ENCODE assay signal across 12 cellular contexts in genomic region chr17:81417049-81417878, GRCh38. TPM values are rescaled to one million over a fixed set of nuclear protein-coding genes. Genes with fewer than 3 reads are reported as not detected.
DNase-seq lines count a peak whose midpoint lies in the region; ATAC-seq and TF ChIP-seq lines count a peak whose summit lies in the region.
"Had no signal": no experiment of that assay in that cellular context is flagged by ENCODE, and none has a peak within 500 bp of the region (broad histone marks: within the 10 kb centered on the region; RNA-seq: fewer than 3 reads in every experiment).

No MANE protein-coding gene starts in this region.

- 72 to 77% methylated on average over 37 to 38 of the region's 38 CpGs for WGBS in heart right ventricle, 2 donors

- no peak for TF ChIP-seq POLR2A in vagina (IDR thresholded peaks at IDR 0.05)

- no peak overlapping the region for H3K4me3 Mint-ChIP-seq in nephron progenitor cell
- no peak overlapping the region for H3K4me3 Mint-ChIP-seq in endothelial cell (ENCODE audit: unreplicated experiment)
- H3K4me3 Mint-ChIP-seq: stimulated activated naive CD8-positive, alpha-beta T cell treated with anti-CD3 and anti-CD28 coated beads, Interleukin-15, amount 100 ng/mL, for 72 hours; WTC11 had no signal

- H3K36me3 ChIP-seq in heart right ventricle, result no peaks in the 10 kb centered on the region
- no peaks in the 10 kb centered on the region for H3K36me3 ChIP-seq in vagina

- H3K9me3 ChIP-seq in heart right ventricle (no peaks in the 10 kb centered on the region), vagina (no peaks in the 10 kb centered on the region)

- H3K4me3 ChIP-seq in heart right ventricle (no peak overlapping the region), dorsolateral prefrontal cortex (no peak overlapping the region), vagina (no peak overlapping the region)

- H3K27ac Mint-ChIP-seq in nephron progenitor cell (peak overlapping the region; percentile 69), endothelial cell (ENCODE audit: unreplicated experiment) (no peak overlapping the region)
- H3K27ac Mint-ChIP-seq: stimulated activated naive CD8-positive, alpha-beta T cell treated with anti-CD3 and anti-CD28 coated beads, Interleukin-15, amount 100 ng/mL, for 72 hours had no signal

- H3K36me3 Mint-ChIP-seq in nephron progenitor cell (ENCODE audit: low read depth) (no peaks in the 10 kb centered on the region), endothelial cell (ENCODE audit: low read depth, unreplicated experiment) (no peaks in the 10 kb centered on the region)
- H3K36me3 Mint-ChIP-seq: WTC11 had no signal

- H3K27me3 Mint-ChIP-seq in nephron progenitor cell (ENCODE audit: low read depth, poor library complexity) (no peaks in the 10 kb centered on the region), endothelial cell (ENCODE audit: unreplicated experiment) (peaks cover 7% of the 10 kb centered on the region)

- H3K27ac ChIP-seq in heart right ventricle (peak overlapping the region in 9 of 10 donors; percentile 52 to 99 (median 87)), dorsolateral prefrontal cortex (peak overlapping the region in 41 of 59 donors; percentile 1 to 69 (median 48)), vagina (peak overlapping the region; percentile 79)

- ATAC-seq in heart right ventricle (peak in 1 of 8 donors; percentile 1), GM19395 (IDR thresholded peaks at IDR 0.05; ENCODE audit: unreplicated experiment) (no peak), HG03039 (IDR thresholded peaks at IDR 0.05; ENCODE audit: unreplicated experiment) (no peak)
- ATAC-seq: stimulated activated naive CD8-positive, alpha-beta T cell treated with anti-CD3 and anti-CD28 coated beads, Interleukin-15, amount 100 ng/mL, for 72 hours; WTC11 had no signal

- H3K9me3 Mint-ChIP-seq in nephron progenitor cell, result no peaks in the 10 kb centered on the region
- no peaks in the 10 kb centered on the region for H3K9me3 Mint-ChIP-seq in endothelial cell (ENCODE audit: unreplicated experiment)
- H3K9me3 Mint-ChIP-seq: stimulated activated naive CD8-positive, alpha-beta T cell treated with anti-CD3 and anti-CD28 coated beads, Interleukin-15, amount 100 ng/mL, for 72 hours; WTC11 had no signal

- intact Hi-C loops in heart right ventricle (cut with DNase I), result no loop called here
- intact Hi-C loops in cardiac septum (cut with DNase I), result loop anchor here (5.0 kb wide), 1 partner anchor 90 kb away; no protein-coding TSS in a partner anchor
- intact Hi-C loops in dorsolateral prefrontal cortex (cut with DNase I), result no loop called here
- intact Hi-C loops in vagina (cut with DNase I), result no loop called here

- no peak for TF ChIP-seq CTCF in heart right ventricle (IDR thresholded peaks at IDR 0.05)
- no peak for TF ChIP-seq CTCF in dorsolateral prefrontal cortex (IDR thresholded peaks at IDR 0.05 in 54 of 56, conservative IDR thresholded peaks at IDR 0.05 in 2 of 56; ENCODE audit: low read depth in 1 of 56, partially characterized antibody in 56 of 56)
- TF ChIP-seq CTCF in nephron progenitor cell (IDR thresholded peaks at IDR 0.05), result no peak
- TF ChIP-seq CTCF in vagina (IDR thresholded peaks at IDR 0.05), result no peak
- no peak for TF ChIP-seq CTCF in endothelial cell (IDR thresholded peaks at IDR 0.05; ENCODE audit: unreplicated experiment)

- DNase-seq in heart right ventricle (no peak), cardiac septum (ENCODE audit: low spot score) (no peak), dorsolateral prefrontal cortex (no peak), nephron progenitor cell (no peak), vagina (ENCODE audit: extremely low spot score in 2 of 2) (no peak), endothelial cell (ENCODE audit: low spot score) (no peak)
- DNase-seq: GDM1; NCI-H526; stimulated activated naive CD8-positive, alpha-beta T cell treated with anti-CD3 and anti-CD28 coated beads, Interleukin-15, amount 100 ng/mL, for 72 hours had no signal

- H3K4me1 Mint-ChIP-seq in nephron progenitor cell (peaks cover 52% of the 10 kb centered on the region), endothelial cell (ENCODE audit: unreplicated experiment) (no peaks in the 10 kb centered on the region)
- H3K4me1 Mint-ChIP-seq: WTC11 had no signal

- H3K27me3 ChIP-seq in heart right ventricle (no peaks in the 10 kb centered on the region), dorsolateral prefrontal cortex (no peaks in the 10 kb centered on the region), vagina (no peaks in the 10 kb centered on the region)

- H3K4me1 ChIP-seq in heart right ventricle (peaks cover 40 to 72% (median 61%) of the 10 kb centered on the region in 9 donors), vagina (peaks cover 64% of the 10 kb centered on the region)

RNA-seq across cellular contexts. Expression of gene BAHCC1, which starts 22.0 kb away (rescaled TPM):
- total RNA-seq in heart right ventricle, result 10 to 100 TPM in 2 of 10 donors, 1 to 10 TPM in 8; 6.3 to 11.1 (median 9.2) TPM
- polyA plus RNA-seq in heart right ventricle, result 10 to 100 TPM in 1 of 2 donors, 1 to 10 TPM in 1; 4.8 to 13.1 TPM
- total RNA-seq in cardiac septum, result 13.5 TPM
- 10 to 100 TPM; 25.1 to 66.1 (median 38.0) TPM for total RNA-seq in dorsolateral prefrontal cortex
- total RNA-seq in vagina, result 9.1 TPM
- 10.7 TPM for total RNA-seq in endothelial cell (ENCODE audit: unreplicated experiment)
